9 cellular contexts compared by ENCODE assay signal in the genomic region with DNA sequence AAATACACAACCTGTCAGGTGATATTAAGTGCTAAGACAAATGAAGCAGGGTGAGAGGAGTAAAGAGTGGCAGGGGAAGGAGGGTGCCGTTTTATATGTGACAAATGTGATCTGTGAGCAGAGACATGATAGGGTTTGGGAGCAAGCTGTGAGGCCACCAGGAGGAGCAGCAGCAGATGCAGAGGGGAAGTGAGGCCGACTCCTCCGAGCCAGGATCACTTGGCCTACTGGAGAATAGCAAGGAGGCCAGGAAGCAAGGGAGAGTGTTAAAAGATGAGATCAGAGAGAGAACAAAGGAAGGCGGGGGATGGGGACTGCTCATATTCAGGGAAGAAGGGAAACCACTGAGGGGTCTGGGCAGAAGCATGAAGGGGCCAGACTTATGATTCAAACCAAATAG.
DNase-seq lines count a peak whose midpoint lies in the region; ATAC-seq and TF ChIP-seq lines count a peak whose summit lies in the region.
"Had no signal": no experiment of that assay in that cellular context is flagged by ENCODE, and none has a peak within 500 bp of the region (broad histone marks: within the 10 kb centered on the region; RNA-seq: fewer than 3 reads in every experiment).

No MANE protein-coding gene starts in this region.

- peak overlapping the region; percentile 6; the same call in 1 of the 2 replicates for H3K4me2 ChIP-seq in HCT116 (ENCODE audit: low read length)
- H3K4me2 ChIP-seq in SK-N-SH, result no peak overlapping the region

- 61% methylated on average over 4 of the region's 4 CpGs for WGBS in SK-N-SH (ENCODE audit: low lambda C conversion rate)

- DNase-seq in 8988T (peak; percentile 33), HCT116 (ENCODE audit: low read depth, low spot score) (no peak), SK-N-SH (peak; percentile 27), iPS DF 19.7 (ENCODE audit: low read depth, low spot score) (peak; percentile 83), activated gamma-delta T cell (lab: John Stamatoyannopoulos, UW) (no peak), SKM-1 (lab: John Stamatoyannopoulos, UW; ENCODE audit: unreplicated experiment) (no peak), HPDE6-E6E7 (ENCODE audit: extremely low spot score) (no peak)
- DNase-seq: activated CD8-positive, alpha-beta memory T cell treated with anti-CD3 and anti-CD28 coated beads, Interleukin-2, amount 50 U/mL, for 4 hours had no signal

- H3K27me3 ChIP-seq in HCT116 (ENCODE audit: insufficient read depth, low read length) (no peaks in the 10 kb centered on the region), SK-N-SH (ENCODE audit: insufficient read depth) (no peaks in the 10 kb centered on the region)

- no peak overlapping the region for H3K4me3 ChIP-seq in HCT116 (replicated peaks in 1 of 2; ENCODE audit: low read depth in 1 of 2, low read length in 2 of 2)
- no peak overlapping the region for H3K4me3 ChIP-seq in SK-N-SH (ENCODE audit: low read depth in 2 of 2, low read length in 1 of 2)

- TF ChIP-seq EP300 in SK-N-SH (IDR thresholded peaks at IDR 0.05; ENCODE audit: borderline replicate concordance in 1 of 2, low read depth in 1 of 2, low read length in 1 of 2), result no peak

- CTCF ChIA-PET in HCT116 (lab: Charles Lee) (no interaction called here), SK-N-SH (lab: Yijun Ruan, JAX) (interaction anchor here (0.6 to 1.4 kb wide), 4 partner anchors 13 to 139 kb away, joined by 3 read pairs; no protein-coding TSS in a partner anchor)

- H3K27ac ChIP-seq in HCT116 (ENCODE audit: low read depth, low read length), result no peak overlapping the region
- H3K27ac ChIP-seq in SK-N-SH (ENCODE audit: low read depth in 2 of 2, low read length in 1 of 2), result no peak overlapping the region

- H2AFZ ChIP-seq in HCT116 (ENCODE audit: low read depth, low read length, poor library complexity, severe bottlenecking), result no peak overlapping the region
- peak overlapping the region; percentile 26; the same call in 1 of the 2 replicates for H2AFZ ChIP-seq in SK-N-SH (ENCODE audit: low read depth)

- H3K9me3 ChIP-seq in HCT116 (ENCODE audit: control insufficient read depth in 1 of 2, insufficient read depth in 1 of 2, low read depth in 1 of 2, low read length in 2 of 2) (no peaks in the 10 kb centered on the region), SK-N-SH (no peaks in the 10 kb centered on the region)

- TF ChIP-seq RAD21 in HCT116 (IDR thresholded peaks at IDR 0.05; ENCODE audit: low read depth) (peak; percentile 46), SK-N-SH (IDR thresholded peaks at IDR 0.05; ENCODE audit: low read length) (peak; percentile 19; the same call in 1 of the 2 replicates)

- POLR2A ChIA-PET in HCT116 (lab: Charles Lee) (no interaction called here), SK-N-SH (lab: Yijun Ruan, JAX) (no interaction called here)

- peaks cover 10 to 16% of the 10 kb centered on the region in 2 experiments; a peak in 3 of 4 replicates for H3K4me1 ChIP-seq in HCT116 (ENCODE audit: control insufficient read depth in 1 of 2, insufficient read depth in 2 of 2, low read length in 2 of 2)
- H3K4me1 ChIP-seq in SK-N-SH (ENCODE audit: control insufficient read depth in 1 of 2, insufficient read depth in 2 of 2, low read depth in 1 of 2, low read length in 1 of 2), result peaks cover 0 to 10% of the 10 kb centered on the region in 2 experiments; a peak in 1 of 4 replicates

- H4K20me1 ChIP-seq in HCT116 (ENCODE audit: insufficient read depth), result no peaks in the 10 kb centered on the region
- no peaks in the 10 kb centered on the region for H4K20me1 ChIP-seq in SK-N-SH (ENCODE audit: insufficient read depth)

- H3K9me2 ChIP-seq in HCT116 (ENCODE audit: insufficient read depth), result no peaks in the 10 kb centered on the region
- no peaks in the 10 kb centered on the region for H3K9me2 ChIP-seq in SK-N-SH

- H3K9ac ChIP-seq in HCT116 (ENCODE audit: low read length) (no peak overlapping the region; the same call in 1 of the 2 replicates), SK-N-SH (no peak overlapping the region)

- TF ChIP-seq CTCF in HCT116 (IDR thresholded peaks at IDR 0.05 in 2 of 3, conservative IDR thresholded peaks at IDR 0.05 in 1 of 3; ENCODE audit: borderline replicate concordance in 1 of 3, insufficient read depth in 1 of 3, low read depth in 2 of 3, low read length in 2 of 3) (peak; percentile 11 to 46 (median 39); a peak in 3 of 6 replicates), SK-N-SH (IDR thresholded peaks at IDR 0.05) (peak; percentile 56)

- TF ChIP-seq POLR2A in HCT116 (IDR thresholded peaks at IDR 0.05; ENCODE audit: borderline replicate concordance, extremely low read depth, insufficient read depth, insufficient read length), result no peak

- no peaks in the 10 kb centered on the region for H3K79me2 ChIP-seq in HCT116 (ENCODE audit: insufficient read depth, low read length)
- no peaks in the 10 kb centered on the region for H3K79me2 ChIP-seq in SK-N-SH (ENCODE audit: insufficient read depth)

- intact Hi-C loops in HCT116 (cut with micrococcal nuclease), result no loop called here

- BruUV-seq in HCT116 (replicated peaks; lab: Mats Ljungman, UMichigan), result no TSS peak

- ATAC-seq in HCT116 (peak; percentile 85), HG02588 (IDR thresholded peaks at IDR 0.05; ENCODE audit: unreplicated experiment) (no peak)

- RAD21 ChIA-PET in HCT116 (lab: Charles Lee; ENCODE audit: low non-redundant PET in 1 of 2, low total read pairs in 2 of 2, uncharacterized antibody in 2 of 2, unreplicated experiment in 2 of 2), result no interaction called here

- H3K36me3 ChIP-seq in HCT116 (ENCODE audit: control insufficient read depth in 1 of 2, insufficient read depth in 2 of 2, low read length in 2 of 2), result peaks cover 0 to 5% of the 10 kb centered on the region in 2 experiments; a peak in 1 of 4 replicates
- peaks cover 0 to 4% of the 10 kb centered on the region in 2 experiments for H3K36me3 ChIP-seq in SK-N-SH (replicated peaks in 1 of 2; ENCODE audit: control insufficient read depth in 1 of 2, insufficient read depth in 2 of 2, low read length in 1 of 2)

- peaks cover 5% of the 10 kb centered on the region for H3F3A ChIP-seq in SK-N-SH (replicated peaks; ENCODE audit: insufficient read depth)

TF ChIP-seq in HCT116, 20 proteins besides CTCF, POLR2A, EP300 and RAD21 (continues in another document):
- TF ChIP-seq EGR1 (IDR thresholded peaks at IDR 0.05; ENCODE audit: low read depth), result no peak
- no peak for TF ChIP-seq ZFX (IDR thresholded peaks at IDR 0.05)
- TF ChIP-seq, protein P1, sequence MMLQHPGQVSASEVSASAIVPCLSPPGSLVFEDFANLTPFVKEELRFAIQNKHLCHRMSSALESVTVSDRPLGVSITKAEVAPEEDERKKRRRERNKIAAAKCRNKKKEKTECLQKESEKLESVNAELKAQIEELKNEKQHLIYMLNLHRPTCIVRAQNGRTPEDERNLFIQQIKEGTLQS (IDR thresholded peaks at IDR 0.05), result no peak
- TF ChIP-seq EZH2phosphoT487 (IDR thresholded peaks at IDR 0.05; ENCODE audit: borderline replicate concordance), result no peak
- no peak for TF ChIP-seq SRF (IDR thresholded peaks at IDR 0.05; ENCODE audit: low read depth)
- TF ChIP-seq ELF1 (IDR thresholded peaks at IDR 0.05; ENCODE audit: borderline replicate concordance, low read depth), result no peak
- TF ChIP-seq, protein P2, sequence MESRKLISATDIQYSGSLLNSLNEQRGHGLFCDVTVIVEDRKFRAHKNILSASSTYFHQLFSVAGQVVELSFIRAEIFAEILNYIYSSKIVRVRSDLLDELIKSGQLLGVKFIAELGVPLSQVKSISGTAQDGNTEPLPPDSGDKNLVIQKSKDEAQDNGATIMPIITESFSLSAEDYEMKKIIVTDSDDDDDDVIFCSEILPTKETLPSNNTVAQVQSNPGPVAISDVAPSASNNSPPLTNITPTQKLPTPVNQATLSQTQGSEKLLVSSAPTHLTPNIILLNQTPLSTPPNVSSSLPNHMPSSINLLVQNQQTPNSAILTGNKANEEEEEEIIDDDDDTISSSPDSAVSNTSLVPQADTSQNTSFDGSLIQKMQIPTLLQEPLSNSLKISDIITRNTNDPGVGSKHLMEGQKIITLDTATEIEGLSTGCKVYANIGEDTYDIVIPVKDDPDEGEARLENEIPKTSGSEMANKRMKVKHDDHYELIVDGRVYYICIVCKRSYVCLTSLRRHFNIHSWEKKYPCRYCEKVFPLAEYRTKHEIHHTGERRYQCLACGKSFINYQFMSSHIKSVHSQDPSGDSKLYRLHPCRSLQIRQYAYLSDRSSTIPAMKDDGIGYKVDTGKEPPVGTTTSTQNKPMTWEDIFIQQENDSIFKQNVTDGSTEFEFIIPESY (IDR thresholded peaks at IDR 0.05; ENCODE audit: extremely low read depth, insufficient replicate concordance, low read length), result no peak
- no peak for TF ChIP-seq ZNF274 (IDR thresholded peaks at IDR 0.05; ENCODE audit: low read depth, low read length)
- no peak for TF ChIP-seq EZH2 (IDR thresholded peaks at IDR 0.05)

TF ChIP-seq in SK-N-SH, 30 proteins besides CTCF, POLR2A, EP300 and RAD21:
- TF ChIP-seq TAF1 (IDR thresholded peaks at IDR 0.05; ENCODE audit: borderline replicate concordance, low read depth, low read length) (0 out of 2 replicates have a peak, but pooled peaks have one; percentile 27), FOXM1 (IDR thresholded peaks at IDR 0.05; ENCODE audit: low read depth) (no peak)

Comparison
In these comparisons a context has a peak if more than half of its experiments do, and no peak if none do; other contexts are left out.
1. DNase-seq: peak in 8988T (single experiment), SK-N-SH (single experiment) and iPS DF 19.7 (single experiment); none in HCT116 (single experiment), activated gamma-delta T cell (single experiment), SKM-1 (single experiment) and HPDE6-E6E7 (single experiment).